Comparison of ENCODE assay signal across 2 cellular contexts in the genomic region with DNA sequence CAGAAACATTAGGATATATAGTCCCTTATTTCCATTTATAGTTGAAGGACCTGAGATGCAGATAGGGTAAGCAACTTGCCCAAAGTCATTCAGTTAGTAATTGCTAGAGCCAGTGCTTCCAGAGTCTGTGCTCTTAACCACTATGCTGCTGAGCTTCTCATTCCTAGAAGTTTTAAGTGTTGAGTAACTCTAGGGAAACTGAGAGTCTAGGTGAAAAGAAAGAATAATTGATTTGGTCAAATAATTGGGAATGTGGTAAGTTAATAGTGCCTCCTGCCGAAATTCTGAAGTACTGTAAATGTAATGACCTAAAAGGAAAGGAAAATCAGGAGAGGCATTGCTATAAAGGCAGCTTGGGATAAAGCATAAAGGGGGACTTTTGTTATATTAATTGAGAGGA.
TF ChIP-seq lines count a peak whose summit lies in the region.

No MANE protein-coding gene starts in this region.

TF ChIP-seq in SK-N-SH, 30 proteins besides CTCF, POLR2A, EP300 and RAD21:
- TF ChIP-seq, protein P1, sequence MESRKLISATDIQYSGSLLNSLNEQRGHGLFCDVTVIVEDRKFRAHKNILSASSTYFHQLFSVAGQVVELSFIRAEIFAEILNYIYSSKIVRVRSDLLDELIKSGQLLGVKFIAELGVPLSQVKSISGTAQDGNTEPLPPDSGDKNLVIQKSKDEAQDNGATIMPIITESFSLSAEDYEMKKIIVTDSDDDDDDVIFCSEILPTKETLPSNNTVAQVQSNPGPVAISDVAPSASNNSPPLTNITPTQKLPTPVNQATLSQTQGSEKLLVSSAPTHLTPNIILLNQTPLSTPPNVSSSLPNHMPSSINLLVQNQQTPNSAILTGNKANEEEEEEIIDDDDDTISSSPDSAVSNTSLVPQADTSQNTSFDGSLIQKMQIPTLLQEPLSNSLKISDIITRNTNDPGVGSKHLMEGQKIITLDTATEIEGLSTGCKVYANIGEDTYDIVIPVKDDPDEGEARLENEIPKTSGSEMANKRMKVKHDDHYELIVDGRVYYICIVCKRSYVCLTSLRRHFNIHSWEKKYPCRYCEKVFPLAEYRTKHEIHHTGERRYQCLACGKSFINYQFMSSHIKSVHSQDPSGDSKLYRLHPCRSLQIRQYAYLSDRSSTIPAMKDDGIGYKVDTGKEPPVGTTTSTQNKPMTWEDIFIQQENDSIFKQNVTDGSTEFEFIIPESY (IDR thresholded peaks at IDR 0.05; ENCODE audit: borderline replicate concordance, low read depth): no peak
- TF ChIP-seq SMC3 (IDR thresholded peaks at IDR 0.05; ENCODE audit: low read depth, low read length): no peak
- no peak for TF ChIP-seq USF1 (IDR thresholded peaks at IDR 0.05; ENCODE audit: borderline replicate concordance, low read depth)
- TF ChIP-seq, protein P2, sequence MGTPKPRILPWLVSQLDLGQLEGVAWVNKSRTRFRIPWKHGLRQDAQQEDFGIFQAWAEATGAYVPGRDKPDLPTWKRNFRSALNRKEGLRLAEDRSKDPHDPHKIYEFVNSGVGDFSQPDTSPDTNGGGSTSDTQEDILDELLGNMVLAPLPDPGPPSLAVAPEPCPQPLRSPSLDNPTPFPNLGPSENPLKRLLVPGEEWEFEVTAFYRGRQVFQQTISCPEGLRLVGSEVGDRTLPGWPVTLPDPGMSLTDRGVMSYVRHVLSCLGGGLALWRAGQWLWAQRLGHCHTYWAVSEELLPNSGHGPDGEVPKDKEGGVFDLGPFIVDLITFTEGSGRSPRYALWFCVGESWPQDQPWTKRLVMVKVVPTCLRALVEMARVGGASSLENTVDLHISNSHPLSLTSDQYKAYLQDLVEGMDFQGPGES (IDR thresholded peaks at IDR 0.05; ENCODE audit: low read depth, low read length): no peak
- TF ChIP-seq MAX (IDR thresholded peaks at IDR 0.05; ENCODE audit: low read depth): no peak
- TF ChIP-seq CHD2 (IDR thresholded peaks at IDR 0.05; ENCODE audit: low read length, partially characterized antibody): no peak

TF ChIP-seq in SK-N-SH treated with all-trans-retinoic acid at 6 μM for 48 hours, 23 proteins besides CTCF, POLR2A, EP300 and RAD21 (continued from another document):
- TF ChIP-seq TOX (CRISPR knock-in tag; IDR thresholded peaks at IDR 0.05; ENCODE audit: borderline replicate concordance) (no peak), ZNF565 (CRISPR knock-in tag; conservative IDR thresholded peaks at IDR 0.05; ENCODE audit: low read depth) (no peak), ZFP30 (CRISPR knock-in tag; IDR thresholded peaks at IDR 0.05) (no peak)
- TF ChIP-seq, protein P3, sequence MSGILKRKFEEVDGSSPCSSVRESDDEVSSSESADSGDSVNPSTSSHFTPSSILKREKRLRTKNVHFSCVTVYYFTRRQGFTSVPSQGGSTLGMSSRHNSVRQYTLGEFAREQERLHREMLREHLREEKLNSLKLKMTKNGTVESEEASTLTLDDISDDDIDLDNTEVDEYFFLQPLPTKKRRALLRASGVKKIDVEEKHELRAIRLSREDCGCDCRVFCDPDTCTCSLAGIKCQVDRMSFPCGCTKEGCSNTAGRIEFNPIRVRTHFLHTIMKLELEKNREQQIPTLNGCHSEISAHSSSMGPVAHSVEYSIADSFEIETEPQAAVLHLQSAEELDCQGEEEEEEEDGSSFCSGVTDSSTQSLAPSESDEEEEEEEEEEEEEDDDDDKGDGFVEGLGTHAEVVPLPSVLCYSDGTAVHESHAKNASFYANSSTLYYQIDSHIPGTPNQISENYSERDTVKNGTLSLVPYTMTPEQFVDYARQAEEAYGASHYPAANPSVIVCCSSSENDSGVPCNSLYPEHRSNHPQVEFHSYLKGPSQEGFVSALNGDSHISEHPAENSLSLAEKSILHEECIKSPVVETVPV (CRISPR knock-in tag; IDR thresholded peaks at IDR 0.05): no peak
